Comparison of ENCODE assay signal across 24 cellular contexts in the genomic region with DNA sequence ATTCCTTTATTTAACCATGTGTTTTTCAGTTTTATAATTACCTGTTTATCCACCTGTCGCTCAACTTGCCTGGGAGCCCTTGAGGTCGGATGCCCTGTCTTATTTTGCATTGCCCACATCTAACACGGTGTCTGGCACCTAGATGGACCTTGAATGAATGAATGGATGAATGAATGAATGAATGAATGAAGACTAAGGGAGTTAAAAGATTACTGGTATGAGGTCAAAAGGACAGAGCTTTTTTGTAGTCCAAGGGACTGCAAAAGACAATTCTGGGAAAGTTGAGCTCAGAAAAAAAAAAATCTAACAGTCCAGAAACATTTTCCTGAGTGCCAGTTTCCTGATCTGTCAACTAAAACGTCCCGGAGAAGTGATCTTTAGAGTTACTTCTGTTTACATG.
"Had no signal": no experiment of that assay in that cellular context is flagged by ENCODE, and none has a peak within 500 bp of the region (broad histone marks: within the 10 kb centered on the region; RNA-seq: fewer than 3 reads in every experiment).

No MANE protein-coding gene starts in this region.

- H3K27me3 Mint-ChIP-seq: activated B cell treated with CpG ODN at 0.5 μM for 24 hours; activated CD8-positive, alpha-beta memory T cell treated with anti-CD3 and anti-CD28 coated beads, Interleukin-2, amount 10 ng/mL, durations not matched to agents 7 days and 5 days; activated naive CD8-positive, alpha-beta T cell treated with anti-CD3 and anti-CD28 coated beads, Interleukin-2, amount 50 U/mL, for 24 hours; T-helper 17 cell had no signal

- H3K4me1 Mint-ChIP-seq: activated CD8-positive, alpha-beta memory T cell treated with anti-CD3 and anti-CD28 coated beads, Interleukin-2, amount 10 ng/mL, durations not matched to agents 7 days and 5 days; activated naive CD4-positive, alpha-beta T cell treated with anti-CD3 and anti-CD28 coated beads, Interleukin-2, amount 50 U/mL, for 24 hours; activated naive CD8-positive, alpha-beta T cell treated with anti-CD3 and anti-CD28 coated beads, Interleukin-2, amount 50 U/mL, for 24 hours; T-helper 17 cell had no signal

- H3K27me3 ChIP-seq: foreskin keratinocyte, ovary had no signal

- DNase-seq: activated B cell treated with CpG ODN at 0.5 μM for 24 hours; activated CD4-positive, alpha-beta T cell treated with anti-CD3 and anti-CD28 coated beads, Interleukin-2, amount 50 U/mL, for 1 hour; activated CD8-positive, alpha-beta memory T cell treated with anti-CD3 and anti-CD28 coated beads, Interleukin-2, amount 10 ng/mL, durations not matched to agents 7 days and 5 days; activated CD8-positive, alpha-beta T cell treated with anti-CD3 and anti-CD28 coated beads, Interleukin-2, amount 10 ng/mL, durations not matched to agents 7 days and 5 days; activated naive CD8-positive, alpha-beta T cell treated with anti-CD3 and anti-CD28 coated beads, Interleukin-2, amount 50 U/mL, for 24 hours; activated T-cell treated with anti-CD3 and anti-CD28 coated beads, Interleukin-2, amount 50 U/mL, for 48 hours; amygdala; central memory CD4-positive, alpha-beta T cell; foreskin keratinocyte; heart right ventricle; kidney glomerular epithelial cell; lower lobe of right lung; nephron progenitor cell; stimulated activated CD4-positive, alpha-beta T cell treated with anti-CD3 and anti-CD28 coated beads, Interleukin-2, amount 100 ng/mL, for 24 hours; stimulated activated naive CD4-positive, alpha-beta T cell treated with Interleukin-2 at 50 U/mL for 16 hours; T-helper 17 cell; T1000 had no signal

- H3K36me3 Mint-ChIP-seq: activated CD8-positive, alpha-beta memory T cell treated with anti-CD3 and anti-CD28 coated beads, Interleukin-2, amount 10 ng/mL, durations not matched to agents 7 days and 5 days; activated naive CD4-positive, alpha-beta T cell treated with anti-CD3 and anti-CD28 coated beads, Interleukin-2, amount 50 U/mL, for 24 hours had no signal

- H3K4me3 ChIP-seq: heart right ventricle, lower lobe of right lung, ovary, smooth muscle cell, thoracic aorta had no signal

- ATAC-seq: activated CD8-positive, alpha-beta memory T cell treated with anti-CD3 and anti-CD28 coated beads, Interleukin-2, amount 10 ng/mL, durations not matched to agents 7 days and 5 days; activated CD8-positive, alpha-beta T cell treated with anti-CD3 and anti-CD28 coated beads, Interleukin-2, amount 10 ng/mL, durations not matched to agents 7 days and 5 days; activated naive CD8-positive, alpha-beta T cell treated with anti-CD3 and anti-CD28 coated beads, Interleukin-2, amount 50 U/mL, for 24 hours; foreskin keratinocyte; heart right ventricle; left lobe of liver; lower lobe of right lung; T-helper 17 cell had no signal

- H3K27ac ChIP-seq: foreskin keratinocyte, heart right ventricle, lower lobe of right lung, thoracic aorta had no signal

- H3K27ac Mint-ChIP-seq: activated CD8-positive, alpha-beta memory T cell treated with anti-CD3 and anti-CD28 coated beads, Interleukin-2, amount 10 ng/mL, durations not matched to agents 7 days and 5 days; activated CD8-positive, alpha-beta T cell treated with anti-CD3 and anti-CD28 coated beads, Interleukin-2, amount 10 ng/mL, durations not matched to agents 7 days and 5 days; activated naive CD4-positive, alpha-beta T cell treated with anti-CD3 and anti-CD28 coated beads, Interleukin-2, amount 50 U/mL, for 24 hours; activated naive CD8-positive, alpha-beta T cell treated with anti-CD3 and anti-CD28 coated beads, Interleukin-2, amount 50 U/mL, for 24 hours; activated T-helper 2 cell treated with anti-CD3 and anti-CD28 coated beads, Interferon-gamma antibody, Interleukin-2, Interleukin-4, amounts not matched to agents 10 μg/mL and 5 μg/mL and 100 μg/mL, durations not matched to agents 14 hours and 24 hours and 36 hours; T-helper 17 cell had no signal

- FAIRE-seq: endothelial cell of umbilical vein had no signal

- H3K4me3 Mint-ChIP-seq: activated B cell treated with CpG ODN at 0.5 μM for 24 hours; activated CD8-positive, alpha-beta memory T cell treated with anti-CD3 and anti-CD28 coated beads, Interleukin-2, amount 10 ng/mL, durations not matched to agents 7 days and 5 days; activated CD8-positive, alpha-beta T cell treated with anti-CD3 and anti-CD28 coated beads, Interleukin-2, amount 10 ng/mL, durations not matched to agents 7 days and 5 days; activated naive CD4-positive, alpha-beta T cell treated with anti-CD3 and anti-CD28 coated beads, Interleukin-2, amount 50 U/mL, for 24 hours; activated naive CD8-positive, alpha-beta T cell treated with anti-CD3 and anti-CD28 coated beads, Interleukin-2, amount 50 U/mL, for 24 hours; nephron progenitor cell; T-helper 17 cell had no signal

- H3K9me3 ChIP-seq: ovary, thoracic aorta had no signal

- H3K4me1 ChIP-seq: foreskin keratinocyte, heart right ventricle, lower lobe of right lung had no signal

- H3K36me3 ChIP-seq: heart right ventricle, lower lobe of right lung, ovary, thoracic aorta had no signal
